25 cellular contexts compared by ENCODE assay signal in the genomic region with DNA sequence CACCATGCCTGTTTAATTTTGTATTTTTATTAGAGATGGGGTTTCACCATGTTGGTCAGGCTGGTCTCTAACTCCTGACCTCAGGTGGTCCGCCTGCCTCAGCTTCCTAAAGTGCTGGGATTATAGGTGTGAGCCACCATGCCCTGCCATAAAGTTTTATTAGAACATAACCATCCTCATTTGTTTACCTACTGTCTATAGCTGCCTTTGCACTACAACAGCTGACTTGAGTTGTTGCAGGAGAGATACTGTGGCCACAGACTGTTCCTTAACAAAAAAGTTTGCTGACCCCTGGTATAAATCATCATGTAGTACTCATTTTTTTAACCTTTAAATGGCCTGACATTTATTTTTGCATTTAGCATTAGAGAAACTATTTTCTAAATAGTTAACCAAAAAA.
"Had no signal": no experiment of that assay in that cellular context is flagged by ENCODE, and none has a peak within 500 bp of the region (broad histone marks: within the 10 kb centered on the region; RNA-seq: fewer than 3 reads in every experiment).

No MANE protein-coding gene starts in this region.

- H2AFZ ChIP-seq: neural progenitor cell had no signal

- H3K9ac ChIP-seq: neural progenitor cell had no signal

- DNase-seq: hippocampal formation; kidney glomerular epithelial cell; left cardiac atrium; left lung; lower lobe of right lung; mammary epithelial cell; mesendoderm; natural killer cell; nephron progenitor cell; occipital lobe; retina; right cardiac atrium; sigmoid colon; small intestine; spleen; stimulated activated CD4-positive, alpha-beta T cell treated with anti-CD3 and anti-CD28 coated beads, Interleukin-4, amount 100 ng/mL, for 24 hours; stimulated activated naive CD4-positive, alpha-beta T cell; tibial artery; uterus had no signal

- H3K9me3 ChIP-seq: left lung, lower lobe of right lung, neutrophil, sigmoid colon, spleen, suprapubic skin, thoracic aorta, tibial artery, uterus had no signal

- H3K27ac ChIP-seq: left lung, lower lobe of right lung, neural progenitor cell, neutrophil, sigmoid colon, spleen, suprapubic skin, thoracic aorta, tibial artery, uterus had no signal

- FAIRE-seq: keratinocyte, small intestine had no signal

- H3K4me3 ChIP-seq: left lung, lower lobe of right lung, neural progenitor cell, sigmoid colon, spleen, suprapubic skin, thoracic aorta, tibial artery, uterus had no signal

- H3K4me1 ChIP-seq: suprapubic skin had no signal

- H3K27me3 ChIP-seq: left lung, neural progenitor cell, neutrophil, sigmoid colon, spleen, suprapubic skin, tibial artery, uterus had no signal

- H3K36me3 ChIP-seq: left lung, lower lobe of right lung, neural progenitor cell, neutrophil, sigmoid colon, spleen, suprapubic skin, thoracic aorta, tibial artery, uterus had no signal

- H3K4me2 ChIP-seq: neural progenitor cell had no signal

- ATAC-seq: left cardiac atrium; left lung; lower lobe of right lung; natural killer cell; right cardiac atrium; stimulated activated effector memory CD8-positive, alpha-beta T cell treated with anti-CD3 and anti-CD28 coated beads, Interleukin-12 subunit alpha, Interleukin-12 subunit beta, amount 100 ng/mL, for 72 hours had no signal
